Comparison of ENCODE assay signal across 1 cellular context in genomic region chr17:47654991-47655390, GRCh38.
TF ChIP-seq lines count a peak whose summit lies in the region.

No MANE protein-coding gene starts in this region.

TF ChIP-seq in K562, 482 proteins besides CTCF, POLR2A, EP300 and RAD21:
- TF ChIP-seq YBX1 (IDR thresholded peaks at IDR 0.05) (no peak), ADNP (tag; IDR thresholded peaks at IDR 0.05) (no peak), RBFOX2 (IDR thresholded peaks at IDR 0.05; ENCODE audit: low read depth, low read length) (peak; percentile 38; the same call in 1 of the 2 replicates), C11orf30 (IDR thresholded peaks at IDR 0.05; ENCODE audit: low read depth) (no peak), PHF21A (IDR thresholded peaks at IDR 0.05; ENCODE audit: borderline replicate concordance, low read depth) (no peak), NFRKB (IDR thresholded peaks at IDR 0.05; ENCODE audit: low read depth) (no peak), SRSF3 (IDR thresholded peaks at IDR 0.05; ENCODE audit: insufficient read depth, low read length) (no peak)
- TF ChIP-seq, protein P1, sequence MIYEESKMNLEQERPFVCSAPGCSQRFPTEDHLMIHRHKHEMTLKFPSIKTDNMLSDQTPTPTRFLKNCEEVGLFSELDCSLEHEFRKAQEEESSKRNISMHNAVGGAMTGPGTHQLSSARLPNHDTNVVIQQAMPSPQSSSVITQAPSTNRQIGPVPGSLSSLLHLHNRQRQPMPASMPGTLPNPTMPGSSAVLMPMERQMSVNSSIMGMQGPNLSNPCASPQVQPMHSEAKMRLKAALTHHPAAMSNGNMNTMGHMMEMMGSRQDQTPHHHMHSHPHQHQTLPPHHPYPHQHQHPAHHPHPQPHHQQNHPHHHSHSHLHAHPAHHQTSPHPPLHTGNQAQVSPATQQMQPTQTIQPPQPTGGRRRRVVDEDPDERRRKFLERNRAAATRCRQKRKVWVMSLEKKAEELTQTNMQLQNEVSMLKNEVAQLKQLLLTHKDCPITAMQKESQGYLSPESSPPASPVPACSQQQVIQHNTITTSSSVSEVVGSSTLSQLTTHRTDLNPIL (CRISPR knock-in tag; IDR thresholded peaks at IDR 0.05) = no peak
